Comparison of ENCODE assay signal across 8 cellular contexts in the genomic region with DNA sequence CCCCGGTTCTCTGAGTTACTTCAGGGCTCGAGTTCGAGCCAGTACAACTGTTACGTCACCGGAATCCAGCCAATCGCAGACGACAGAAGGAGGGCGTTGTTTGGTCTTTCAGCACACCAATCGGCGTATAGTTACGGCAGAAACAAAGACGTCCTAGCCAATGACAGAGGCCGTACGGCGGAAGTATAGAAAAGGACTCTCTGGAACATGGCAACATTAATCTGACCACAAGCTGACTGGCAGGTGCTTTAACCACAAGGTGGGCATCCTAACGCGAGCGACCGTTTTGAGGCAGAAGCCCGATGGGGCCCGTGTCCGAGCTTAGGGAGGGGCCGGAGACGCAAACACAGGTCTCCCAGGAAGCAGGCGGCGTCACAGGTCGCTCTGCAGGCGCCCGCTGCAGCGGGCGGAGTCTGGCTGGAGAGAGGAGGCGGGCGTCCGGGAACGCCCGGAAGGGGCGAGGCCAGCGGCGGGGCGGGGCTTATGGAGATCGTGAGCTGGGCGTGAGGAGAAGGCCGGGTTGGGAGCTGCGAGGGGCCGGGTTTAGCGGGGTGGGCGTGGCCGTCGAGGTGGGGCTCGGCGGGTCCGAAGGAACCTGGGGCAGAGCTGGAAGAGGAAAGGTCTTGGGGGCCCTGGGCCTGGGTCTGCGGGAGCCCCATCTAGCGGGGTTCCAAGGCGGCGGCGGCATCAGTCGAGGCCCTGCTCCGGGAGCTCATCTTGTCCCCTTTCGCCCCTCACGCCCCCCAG. TPM values are rescaled to one million over a fixed set of nuclear protein-coding genes. Genes with fewer than 3 reads are reported as not detected.
DNase-seq lines count a peak whose midpoint lies in the region; ATAC-seq lines count a peak whose summit lies in the region.

Gene MOSPD3, plus strand, starts transcription at position 558 of the 747 bp plus-strand sequence. CDS start 252 bp downstream, outside the sequence.

- H3K27ac Mint-ChIP-seq in IgD-negative memory B cell: peak within 1 kb of the TSS; percentile 90 to 100 (median 93)

- H3K9me3 Mint-ChIP-seq in IgD-negative memory B cell: no peaks in the 10 kb centered on the region

- H3K36me3 Mint-ChIP-seq in IgD-negative memory B cell: peaks cover 2% of the 10 kb centered on the region

- peaks cover 6 to 13% (median 10%) of the 10 kb centered on the region in 3 donors for H3K4me1 Mint-ChIP-seq in IgD-negative memory B cell

- ATAC-seq in GM21529 (IDR thresholded peaks at IDR 0.05; ENCODE audit: unreplicated experiment): peak; percentile 89

- peak within 1 kb of the TSS; percentile 94 to 100 (median 98) for H3K4me3 Mint-ChIP-seq in IgD-negative memory B cell

- no peaks in the 10 kb centered on the region for H3K27me3 Mint-ChIP-seq in IgD-negative memory B cell

- peak; percentile 98 for DNase-seq in DMS114 treated with DMSO at 0.1 percent for 48 hours (lab: John Stamatoyannopoulos, UW; ENCODE audit: unreplicated experiment)
- DNase-seq in OCI-M2 (lab: John Stamatoyannopoulos, UW; ENCODE audit: unreplicated experiment): peak; percentile 91
- peak; percentile 97 for DNase-seq in activated T-cell treated with anti-CD3 and anti-CD28 coated beads for 4 hours
- peak; percentile 100 for DNase-seq in epidermal melanocyte (ENCODE audit: insufficient read length, low spot score)
- peak; percentile 99 for DNase-seq in middle frontal gyrus (ENCODE audit: extremely low spot score, low spot score)
- DNase-seq in stimulated activated CD8-positive, alpha-beta memory T cell treated with anti-CD3 and anti-CD28 coated beads, Interleukin-2, amount 100 ng/mL, for 48 hours (ENCODE audit: low read depth in 2 of 2): peak; percentile 97 to 98

RNA-seq across cellular contexts. Expression of gene MOSPD3, which starts in this region (rescaled TPM):
- polyA plus RNA-seq in IgD-negative memory B cell: 14.4 TPM

Comparison
In these comparisons a context has a peak if more than half of its experiments do, and no peak if none do; other contexts are left out.
1. Peak in every context shown above with its lines: DNase-seq and ATAC-seq.